Comparison of ENCODE assay signal across 8 cellular contexts in genomic region chr15:92683511-92683834, GRCh38. TPM values are rescaled to one million over a fixed set of nuclear protein-coding genes. Genes with fewer than 3 reads are reported as not detected.
DNase-seq lines count a peak whose midpoint lies in the region; ATAC-seq and TF ChIP-seq lines count a peak whose summit lies in the region.

No MANE protein-coding gene starts in this region.

- no peak overlapping the region for H3K4me2 ChIP-seq in fibroblast of lung (ENCODE audit: extremely low read depth, insufficient read depth, low read length)

- no peak overlapping the region for H3K9ac ChIP-seq in fibroblast of lung (ENCODE audit: insufficient read depth, low read length)

- peaks cover 2% of the 10 kb centered on the region for H3K36me3 Mint-ChIP-seq in activated T-cell treated with anti-CD3 and anti-CD28 coated beads, Interleukin-2, amount 50 U/mL, for 4 hours (ENCODE audit: insufficient read depth)

- H3K27me3 Mint-ChIP-seq in activated T-cell treated with anti-CD3 and anti-CD28 coated beads, Interleukin-2, amount 50 U/mL, for 4 hours (ENCODE audit: low read depth): peaks cover 12% of the 10 kb centered on the region

- ATAC-seq in psoas muscle: peak; percentile 75 to 91 (median 85)
- no peak for ATAC-seq in activated T-cell treated with anti-CD3 and anti-CD28 coated beads, Interleukin-2, amount 50 U/mL, for 4 hours

- H2AFZ ChIP-seq in fibroblast of lung (ENCODE audit: low read length): no peak overlapping the region

- peak; percentile 22 for DNase-seq in NCI-H748 (lab: John Stamatoyannopoulos, UW; ENCODE audit: unreplicated experiment)
- DNase-seq in fibroblast of lung (ENCODE audit: low read depth in 2 of 2): peak; percentile 4 to 44
- peak; percentile 36 to 67 for DNase-seq in psoas muscle
- no peak for DNase-seq in T1000 (lab: John Stamatoyannopoulos, UW)
- DNase-seq in putamen (ENCODE audit: low spot score): no peak
- DNase-seq in activated T-cell treated with anti-CD3 and anti-CD28 coated beads, Interleukin-2, amount 50 U/mL, for 4 hours: no peak
- DNase-seq in effector CD8-positive, alpha-beta T cell (lab: John Stamatoyannopoulos, UW): no peak

- no peaks in the 10 kb centered on the region for H3K36me3 ChIP-seq in fibroblast of lung (ENCODE audit: control insufficient read depth, insufficient read depth, low read length)
- H3K36me3 ChIP-seq in psoas muscle (ENCODE audit: insufficient read depth in 1 of 2, low read depth in 1 of 2): no peaks in the 10 kb centered on the region

- WGBS in psoas muscle, 3 donors: 63 to 71% (median 70%) methylated on average over 6 of the region's 6 CpGs

- no peak overlapping the region for H3K4me3 Mint-ChIP-seq in activated T-cell treated with anti-CD3 and anti-CD28 coated beads, Interleukin-2, amount 50 U/mL, for 4 hours

- H3K27ac ChIP-seq in fibroblast of lung (ENCODE audit: insufficient read depth, low read length): no peak overlapping the region
- H3K27ac ChIP-seq in psoas muscle: no peak overlapping the region

- H3K9me3 ChIP-seq in fibroblast of lung (ENCODE audit: control insufficient read depth, insufficient read depth, low read depth, low read length) (no peaks in the 10 kb centered on the region), psoas muscle (no peaks in the 10 kb centered on the region)

- H3K4me1 ChIP-seq in fibroblast of lung (ENCODE audit: control insufficient read depth, extremely low read depth, insufficient read depth, low read length): peaks cover 2% of the 10 kb centered on the region
- H3K4me1 ChIP-seq in psoas muscle: no peaks in the 10 kb centered on the region

- intact Hi-C loops in psoas muscle (cut with DNase I): loop anchor here (2.0 kb wide), 1 partner anchor 163 kb away; no protein-coding TSS in a partner anchor

- H3K27me3 ChIP-seq in fibroblast of lung (ENCODE audit: control insufficient read depth, insufficient read depth, low read length) (no peaks in the 10 kb centered on the region), psoas muscle (ENCODE audit: insufficient read depth in 3 of 3, low read length in 2 of 3) (no peaks in the 10 kb centered on the region)

- no peaks in the 10 kb centered on the region for H4K20me1 ChIP-seq in fibroblast of lung (ENCODE audit: control insufficient read depth, extremely low read depth, insufficient read depth, low read length)

- H3K9me3 Mint-ChIP-seq in activated T-cell treated with anti-CD3 and anti-CD28 coated beads, Interleukin-2, amount 50 U/mL, for 4 hours: peaks cover 12% of the 10 kb centered on the region

- no peaks in the 10 kb centered on the region for H3K4me1 Mint-ChIP-seq in activated T-cell treated with anti-CD3 and anti-CD28 coated beads, Interleukin-2, amount 50 U/mL, for 4 hours (ENCODE audit: low read depth)

- H3K79me2 ChIP-seq in fibroblast of lung (ENCODE audit: control insufficient read depth, insufficient read depth, low read length): no peaks in the 10 kb centered on the region

- H3K4me3 ChIP-seq in fibroblast of lung (replicated peaks in 1 of 4; ENCODE audit: control extremely low read depth in 1 of 4, insufficient read depth in 1 of 4, low read depth in 3 of 4, low read length in 4 of 4) (no peak overlapping the region), psoas muscle (no peak overlapping the region)

- TF ChIP-seq CTCF in GM12873 (IDR thresholded peaks at IDR 0.05; ENCODE audit: insufficient read depth, low read depth, low read length, missing control alignments) (peak; percentile 45), fibroblast of lung (conservative IDR thresholded peaks at IDR 0.05 in 1 of 2, IDR thresholded peaks at IDR 0.05 in 1 of 2; ENCODE audit: low read depth in 1 of 2, low read length in 2 of 2) (peak; percentile 29 to 49), psoas muscle (IDR thresholded peaks at IDR 0.05) (peak; percentile 63)

RNA-seq across cellular contexts. Expression of gene FAM174B, which starts 27.9 kb away (rescaled TPM):
- total RNA-seq in fibroblast of lung: 1.0 and 2.8 TPM in 2 replicates
- polyA plus RNA-seq in fibroblast of lung: 0.87 and 1.4 TPM in 2 replicates
- 0.95 and 1.5 TPM in 2 replicates for polyA plus RNA-seq in fibroblast of lung (2012)
- 12.0 and 13.0 TPM in 2 replicates for polyA minus RNA-seq in fibroblast of lung (ENCODE audit: low replicate concordance)
- total RNA-seq in psoas muscle: 10 to 100 TPM in 3 of 4 donors, 1 to 10 TPM in 1; 9.5 to 22.1 (median 12.2) TPM
- polyA plus RNA-seq in psoas muscle: 10 to 100 TPM in 1 of 3 donors, 1 to 10 TPM in 2; 7.6 to 12.1 (median 7.8) TPM
- 1 to 10 TPM; 2.7 to 6.2 (median 3.6) TPM for total RNA-seq in activated T-cell treated with anti-CD3 and anti-CD28 coated beads, Interleukin-2, amount 50 U/mL, for 4 hours

Comparison
In these comparisons a context has a peak if more than half of its experiments do, and no peak if none do; other contexts are left out.
1. DNase-seq: peak in NCI-H748 (single experiment), fibroblast of lung (2 of 2) and psoas muscle (2 of 2); none in T1000 (single experiment), putamen (single experiment), activated T-cell treated with anti-CD3 and anti-CD28 coated beads, Interleukin-2, amount 50 U/mL, for 4 hours (single experiment) and effector CD8-positive, alpha-beta T cell (single experiment).
2. ATAC-seq: peak in psoas muscle (4 of 4); none in activated T-cell treated with anti-CD3 and anti-CD28 coated beads, Interleukin-2, amount 50 U/mL, for 4 hours (0 of 2).
3. Peak in every context shown above with its lines, with median percentiles within 50 percentile points of each other: CTCF ChIP-seq.